ENCODE assay signal across 19 cellular contexts in the genomic region with DNA sequence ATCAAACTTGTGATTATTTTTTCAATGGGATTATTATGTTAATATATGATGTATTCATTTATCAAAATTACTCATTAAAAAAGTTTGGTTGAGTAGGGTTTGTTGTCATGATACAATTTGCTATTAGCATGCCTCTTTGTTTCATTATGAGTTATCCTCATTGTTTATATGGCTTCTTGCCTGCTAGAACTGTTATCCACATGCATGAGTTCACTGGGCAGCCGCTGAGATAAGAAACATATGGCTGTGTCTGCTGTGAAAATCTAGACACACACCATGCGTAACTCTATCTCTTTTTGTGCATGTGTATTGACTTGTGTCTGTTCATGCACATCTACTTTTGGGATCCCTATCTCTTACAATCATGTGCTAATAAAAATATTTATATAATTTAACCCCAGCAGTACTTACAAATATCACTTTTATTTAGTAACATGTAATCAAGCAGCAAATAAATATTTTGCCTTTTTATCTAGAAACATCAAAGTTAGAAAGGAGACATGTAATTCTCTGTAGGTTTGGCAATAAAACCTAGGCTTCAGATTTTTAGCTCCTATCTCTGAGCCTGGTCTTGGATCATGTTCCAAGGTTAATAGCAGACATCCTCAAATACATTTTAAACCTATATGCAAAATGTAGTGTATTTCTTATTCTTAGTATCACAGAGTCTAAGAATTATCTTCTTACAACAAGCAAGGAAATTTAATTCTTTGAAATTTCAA. TPM values are rescaled to one million over a fixed set of nuclear protein-coding genes. Genes with fewer than 3 reads are reported as not detected.
DNase-seq lines count a peak whose midpoint lies in the region; ATAC-seq and TF ChIP-seq lines count a peak whose summit lies in the region.
"Had no signal": no experiment of that assay in that cellular context is flagged by ENCODE, and none has a peak within 500 bp of the region (broad histone marks: within the 10 kb centered on the region; RNA-seq: fewer than 3 reads in every experiment).

No MANE protein-coding gene starts in this region.

- POLR2A ChIA-PET in activated CD4-positive, alpha-beta T cell treated with anti-CD3 and anti-CD28 coated beads for 36 hours (lab: Charles Lee): no interaction called here

- H3K27me3 Mint-ChIP-seq in activated CD4-positive, alpha-beta T cell treated with anti-CD3 and anti-CD28 coated beads for 36 hours: no peaks in the 10 kb centered on the region

- H3K4me1 ChIP-seq in left ventricle myocardium inferior (peaks cover 14% of the 10 kb centered on the region), endocrine pancreas (ENCODE audit: control insufficient read depth, insufficient read depth, low read length) (peaks cover 20% of the 10 kb centered on the region)
- H3K4me1 ChIP-seq: A549, ascending aorta, SJSA1, uterus had no signal

- DNase-seq in Right ventricle myocardium inferior (ENCODE audit: missing footprints): no peak
- DNase-seq in left ventricle myocardium inferior: no peak
- DNase-seq in NCI-H69 (lab: John Stamatoyannopoulos, UW): peak; percentile 30
- no peak for DNase-seq in stimulated activated effector memory CD8-positive, alpha-beta T cell treated with anti-CD3 and anti-CD28 coated beads, Interleukin-12 subunit alpha, Interleukin-12 subunit beta, amount 100 ng/mL, for 72 hours (ENCODE audit: low spot score in 2 of 2)
- no peak for DNase-seq in DMS53 (lab: John Stamatoyannopoulos, UW)
- no peak for DNase-seq in activated CD4-positive, alpha-beta T cell treated with anti-CD3 and anti-CD28 coated beads for 36 hours
- DNase-seq: activated effector memory CD4-positive, alpha-beta T cell treated with Interleukin-2 at 50 U/mL for 16 hours; COR-L47; islet precursor cell; mucosa of descending colon; NCI-H1930; uterus had no signal

- no peak for TF ChIP-seq CTCF in left ventricle myocardium inferior (IDR thresholded peaks at IDR 0.05; ENCODE audit: borderline replicate concordance)

- no peaks in the 10 kb centered on the region for H3K36me3 Mint-ChIP-seq in stimulated activated effector memory CD8-positive, alpha-beta T cell treated with anti-CD3 and anti-CD28 coated beads, Interleukin-12 subunit alpha, Interleukin-12 subunit beta, amount 100 ng/mL, for 72 hours
- H3K36me3 Mint-ChIP-seq in activated CD4-positive, alpha-beta T cell treated with anti-CD3 and anti-CD28 coated beads for 36 hours (ENCODE audit: low read depth): no peaks in the 10 kb centered on the region

- no peak overlapping the region for H3K4me3 Mint-ChIP-seq in stimulated activated effector memory CD8-positive, alpha-beta T cell treated with anti-CD3 and anti-CD28 coated beads, Interleukin-12 subunit alpha, Interleukin-12 subunit beta, amount 100 ng/mL, for 72 hours
- no peak overlapping the region for H3K4me3 Mint-ChIP-seq in activated CD4-positive, alpha-beta T cell treated with anti-CD3 and anti-CD28 coated beads for 36 hours

- no peak overlapping the region for H3K4me3 ChIP-seq in left ventricle myocardium inferior
- H3K4me3 ChIP-seq in endocrine pancreas (ENCODE audit: control insufficient read depth, insufficient read depth, low read length): peak overlapping the region; percentile 24
- H3K4me3 ChIP-seq: A549, ascending aorta, gastroesophageal sphincter, mucosa of descending colon, SJSA1, skin epidermis, uterus had no signal

- no peaks in the 10 kb centered on the region for H3K4me1 Mint-ChIP-seq in stimulated activated effector memory CD8-positive, alpha-beta T cell treated with anti-CD3 and anti-CD28 coated beads, Interleukin-12 subunit alpha, Interleukin-12 subunit beta, amount 100 ng/mL, for 72 hours
- no peaks in the 10 kb centered on the region for H3K4me1 Mint-ChIP-seq in activated CD4-positive, alpha-beta T cell treated with anti-CD3 and anti-CD28 coated beads for 36 hours

- no peak overlapping the region for H3K9ac ChIP-seq in endocrine pancreas (ENCODE audit: control insufficient read depth, insufficient read depth, low read length)

- intact Hi-C loops in Right ventricle myocardium inferior (cut with DNase I) (no loop called here), left ventricle myocardium inferior (cut with micrococcal nuclease) (no loop called here)
- intact Hi-C loops in activated CD4-positive, alpha-beta T cell treated with anti-CD3 and anti-CD28 coated beads for 36 hours (cut with DNase I, micrococcal nuclease): no loop called here

- no peak overlapping the region for H3K27ac Mint-ChIP-seq in stimulated activated effector memory CD8-positive, alpha-beta T cell treated with anti-CD3 and anti-CD28 coated beads, Interleukin-12 subunit alpha, Interleukin-12 subunit beta, amount 100 ng/mL, for 72 hours
- no peak overlapping the region for H3K27ac Mint-ChIP-seq in activated CD4-positive, alpha-beta T cell treated with anti-CD3 and anti-CD28 coated beads for 36 hours

- no peaks in the 10 kb centered on the region for H3K27me3 ChIP-seq in left ventricle myocardium inferior (ENCODE audit: low read depth)
- H3K27me3 ChIP-seq in endocrine pancreas (ENCODE audit: control insufficient read depth, insufficient read depth, low read length): no peaks in the 10 kb centered on the region
- H3K27me3 ChIP-seq: ascending aorta, gastroesophageal sphincter, SJSA1, uterus had no signal

- H3K27ac ChIP-seq in left ventricle myocardium inferior (replicated peaks): no peak overlapping the region
- H3K27ac ChIP-seq: A549, ascending aorta, gastroesophageal sphincter, SJSA1, skin epidermis, uterus had no signal

- no peaks in the 10 kb centered on the region for H3K9me3 Mint-ChIP-seq in stimulated activated effector memory CD8-positive, alpha-beta T cell treated with anti-CD3 and anti-CD28 coated beads, Interleukin-12 subunit alpha, Interleukin-12 subunit beta, amount 100 ng/mL, for 72 hours
- H3K9me3 Mint-ChIP-seq in activated CD4-positive, alpha-beta T cell treated with anti-CD3 and anti-CD28 coated beads for 36 hours (ENCODE audit: low read depth): no peaks in the 10 kb centered on the region

- H3K36me3 ChIP-seq in left ventricle myocardium inferior (no peaks in the 10 kb centered on the region), endocrine pancreas (ENCODE audit: control insufficient read depth, insufficient read depth, low read length) (no peaks in the 10 kb centered on the region)
- H3K36me3 ChIP-seq: ascending aorta, gastroesophageal sphincter, SJSA1, uterus had no signal

- CTCF ChIA-PET in activated CD4-positive, alpha-beta T cell treated with anti-CD3 and anti-CD28 coated beads for 36 hours (lab: Charles Lee): interaction anchor here (0.6 to 1.0 kb wide), 2 partner anchors 8 to 104 kb away, joined by 3 read pairs; no protein-coding TSS in a partner anchor

- H3K9me3 ChIP-seq in left ventricle myocardium inferior (replicated peaks): no peaks in the 10 kb centered on the region
- no peaks in the 10 kb centered on the region for H3K9me3 ChIP-seq in endocrine pancreas (ENCODE audit: control insufficient read depth, low read length)
- H3K9me3 ChIP-seq: A549, ascending aorta, gastroesophageal sphincter, mucosa of descending colon, SJSA1, uterus had no signal

- ATAC-seq in Right ventricle myocardium inferior: peak; percentile 64
- ATAC-seq in stimulated activated effector memory CD8-positive, alpha-beta T cell treated with anti-CD3 and anti-CD28 coated beads, Interleukin-12 subunit alpha, Interleukin-12 subunit beta, amount 100 ng/mL, for 72 hours: peak; percentile 80
- no peak for ATAC-seq in HG03439 (IDR thresholded peaks at IDR 0.05; ENCODE audit: unreplicated experiment)
- ATAC-seq in activated CD4-positive, alpha-beta T cell treated with anti-CD3 and anti-CD28 coated beads for 36 hours: no peak
- ATAC-seq: A549, gastroesophageal sphincter, mucosa of descending colon had no signal

RNA-seq across cellular contexts. Expression of a gene that starts 11.2 kb away (rescaled TPM):
- total RNA-seq in Right ventricle myocardium inferior (18.9 TPM), left ventricle myocardium inferior (18.2 TPM)
- total RNA-seq in activated CD4-positive, alpha-beta T cell treated with anti-CD3 and anti-CD28 coated beads for 36 hours: 10 to 100 TPM; 20.1 to 29.2 TPM

Comparison
In these comparisons a context has a peak if more than half of its experiments do, and no peak if none do; other contexts are left out.
1. ATAC-seq: peak in Right ventricle myocardium inferior (single experiment) and stimulated activated effector memory CD8-positive, alpha-beta T cell treated with anti-CD3 and anti-CD28 coated beads, Interleukin-12 subunit alpha, Interleukin-12 subunit beta, amount 100 ng/mL, for 72 hours (single experiment); none in HG03439 (single experiment) and activated CD4-positive, alpha-beta T cell treated with anti-CD3 and anti-CD28 coated beads for 36 hours (single experiment).